Comparison of ENCODE assay signal across 8 cellular contexts in the genomic region with DNA sequence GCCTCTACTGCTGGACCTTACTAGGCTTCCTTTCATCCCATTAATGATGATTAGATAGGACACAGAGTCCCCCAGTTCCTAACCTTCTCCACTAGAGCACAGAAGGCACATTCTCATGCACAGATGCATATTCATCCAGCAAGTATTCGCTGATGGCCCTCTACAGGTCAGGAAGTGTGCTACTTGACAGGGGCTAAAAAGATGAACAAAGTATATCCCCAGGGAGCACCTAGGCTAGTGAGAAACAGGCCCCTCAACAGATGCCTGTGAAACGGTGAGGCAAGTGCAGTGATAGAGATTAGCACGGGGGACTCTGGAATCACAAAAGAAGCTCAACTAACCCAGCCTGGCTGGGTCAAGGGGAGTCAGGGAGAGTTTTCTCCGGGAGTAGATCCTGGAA.
A peak's percentile ranks its signal among the peaks of the same experiment; 100 is the strongest.
DNase-seq lines count a peak whose midpoint lies in the region; ATAC-seq, FAIRE-seq and TF ChIP-seq lines count a peak whose summit lies in the region.

No MANE protein-coding gene starts in this region.

- H3K27ac ChIP-seq in HepG2 (ENCODE audit: extremely low read length, insufficient read depth, low read length): no peak overlapping the region

- POLR2A ChIA-PET in HepG2 (lab: Yijun Ruan, JAX): no interaction called here

- H3K4me1 ChIP-seq in HepG2 (ENCODE audit: insufficient read depth, low read length) (peaks cover 33% of the 10 kb centered on the region), mucosa of descending colon (ENCODE audit: low read depth) (peaks cover 11% of the 10 kb centered on the region)

- no peaks in the 10 kb centered on the region for H3K36me3 ChIP-seq in HepG2 (replicated peaks in 1 of 2; ENCODE audit: control insufficient read depth in 1 of 2, insufficient read depth in 2 of 2, low read length in 2 of 2)
- no peaks in the 10 kb centered on the region for H3K36me3 ChIP-seq in mucosa of descending colon (ENCODE audit: low read depth)

- no peaks in the 10 kb centered on the region for H3K9me3 ChIP-seq in HepG2 (ENCODE audit: low read length)
- H3K9me3 ChIP-seq in mucosa of descending colon: no peaks in the 10 kb centered on the region

- FAIRE-seq in HepG2 (lab: Jason Lieb, UNC): peak; percentile 77

- TF ChIP-seq EP300 in HepG2 (IDR thresholded peaks at IDR 0.05; ENCODE audit: low read depth in 2 of 2, low read length in 2 of 2) (no peak), HepG2 (CRISPR knock-in tag; IDR thresholded peaks at IDR 0.05; ENCODE audit: borderline replicate concordance) (no peak)

- in situ Hi-C loops in HepG2 (cut with HindIII; ENCODE audit: extremely low pct_ligation_motif_present, low pct_unique_long_range_greater_than_20kb): no loop called here

- H4K20me1 ChIP-seq in HepG2 (ENCODE audit: insufficient read depth, low read length): no peaks in the 10 kb centered on the region

- BruUV-seq in HepG2 (replicated peaks; lab: Mats Ljungman, UMichigan): no TSS peak

- peaks cover 0 to 4% of the 10 kb centered on the region in 2 experiments; a peak in 2 of 5 replicates for H3K27me3 ChIP-seq in HepG2 (ENCODE audit: control insufficient read depth in 1 of 2, insufficient read depth in 2 of 2, low read length in 2 of 2)

- intact Hi-C loops in HepG2 (cut with micrococcal nuclease; ENCODE audit: unreplicated experiment): loop anchor here (1.0 to 5.0 kb wide), 3 partner anchors 25 to 105 kb away; no protein-coding TSS in a partner anchor
- intact Hi-C loops in mucosa of descending colon (cut with DNase I, micrococcal nuclease): no loop called here

- CTCF ChIA-PET in HepG2 (lab: Yijun Ruan, JAX; ENCODE audit: low intra/inter-chr PET ratio, low total read pairs): interaction anchor here (0.6 kb wide), 1 partner anchor 105 kb away, joined by 3 read pairs; no protein-coding TSS in a partner anchor

- peak; percentile 62 for ATAC-seq in HG02642 (IDR thresholded peaks at IDR 0.05; ENCODE audit: poor library complexity, unreplicated experiment)
- peak; percentile 99 for ATAC-seq in HepG2
- no peak for ATAC-seq in mucosa of descending colon

- H3K9ac ChIP-seq in HepG2 (ENCODE audit: insufficient read depth, low read depth, low read length): no peak overlapping the region

- TF ChIP-seq POLR2A in HepG2 (IDR thresholded peaks at IDR 0.05; ENCODE audit: insufficient read depth in 1 of 2, low read depth in 2 of 2, low read length in 2 of 2): no peak

- H3K79me2 ChIP-seq in HepG2 (ENCODE audit: insufficient read depth, low read length): no peaks in the 10 kb centered on the region

- WGBS in HepG2 (ENCODE audit: low lambda C conversion rate): 8% methylated on average over 4 of the region's 4 CpGs

- H2AFZ ChIP-seq in HepG2 (ENCODE audit: low read length): no peak overlapping the region

- H3K4me2 ChIP-seq in HepG2 (ENCODE audit: low read depth, low read length): no peak overlapping the region

- H3K4me3 ChIP-seq in HepG2 (replicated peaks in 1 of 3; ENCODE audit: insufficient read depth in 1 of 3, low read depth in 2 of 3, low read length in 3 of 3) (no peak overlapping the region), mucosa of descending colon (no peak overlapping the region)

- TF ChIP-seq CTCF in HepG2 (CRISPR knock-in tag; IDR thresholded peaks at IDR 0.05): peak; percentile 72
- TF ChIP-seq CTCF in mucosa of descending colon (IDR thresholded peaks at IDR 0.05): no peak

- peak; percentile 33 for DNase-seq in EL
- peak; percentile 0 for DNase-seq in SIG-M5 (lab: John Stamatoyannopoulos, UW)
- peak; percentile 82 for DNase-seq in HepG2 (ENCODE audit: low spot score)
- DNase-seq in NCI-H774 (lab: John Stamatoyannopoulos, UW): no peak
- no peak for DNase-seq in mucosa of descending colon
- DNase-seq in NCI-H128 (lab: John Stamatoyannopoulos, UW; ENCODE audit: unreplicated experiment): no peak
- DNase-seq in retina: no peak

- peak; percentile 43; the same call in 1 of the 2 replicates for TF ChIP-seq RAD21 in HepG2 (CRISPR knock-in tag; IDR thresholded peaks at IDR 0.05)

TF ChIP-seq in HepG2, 621 proteins besides CTCF, POLR2A, EP300 and RAD21 (continues in another document):
- 0 out of 2 replicates have a peak, but pooled peaks have one; percentile 25 for TF ChIP-seq ELF1 (CRISPR knock-in tag; IDR thresholded peaks at IDR 0.05)
- 0 out of 2 replicates have a peak, but pooled peaks have one; percentile 14 for TF ChIP-seq MIER3 (CRISPR knock-in tag; IDR thresholded peaks at IDR 0.05; ENCODE audit: borderline replicate concordance)
- no peak for TF ChIP-seq ZNF326 (CRISPR knock-in tag; IDR thresholded peaks at IDR 0.05; ENCODE audit: borderline replicate concordance)
- no peak for TF ChIP-seq SNRNP70 (IDR thresholded peaks at IDR 0.05; ENCODE audit: low read depth, low read length)
- peak; percentile 52 for TF ChIP-seq XRCC5 (optimal IDR thresholded peaks at IDR 0.05; ENCODE audit: low read length)
- 0 out of 2 replicates have a peak, but pooled peaks have one; percentile 24 for TF ChIP-seq HMG20A (CRISPR knock-in tag; IDR thresholded peaks at IDR 0.05; ENCODE audit: borderline replicate concordance)
- TF ChIP-seq, protein P1, sequence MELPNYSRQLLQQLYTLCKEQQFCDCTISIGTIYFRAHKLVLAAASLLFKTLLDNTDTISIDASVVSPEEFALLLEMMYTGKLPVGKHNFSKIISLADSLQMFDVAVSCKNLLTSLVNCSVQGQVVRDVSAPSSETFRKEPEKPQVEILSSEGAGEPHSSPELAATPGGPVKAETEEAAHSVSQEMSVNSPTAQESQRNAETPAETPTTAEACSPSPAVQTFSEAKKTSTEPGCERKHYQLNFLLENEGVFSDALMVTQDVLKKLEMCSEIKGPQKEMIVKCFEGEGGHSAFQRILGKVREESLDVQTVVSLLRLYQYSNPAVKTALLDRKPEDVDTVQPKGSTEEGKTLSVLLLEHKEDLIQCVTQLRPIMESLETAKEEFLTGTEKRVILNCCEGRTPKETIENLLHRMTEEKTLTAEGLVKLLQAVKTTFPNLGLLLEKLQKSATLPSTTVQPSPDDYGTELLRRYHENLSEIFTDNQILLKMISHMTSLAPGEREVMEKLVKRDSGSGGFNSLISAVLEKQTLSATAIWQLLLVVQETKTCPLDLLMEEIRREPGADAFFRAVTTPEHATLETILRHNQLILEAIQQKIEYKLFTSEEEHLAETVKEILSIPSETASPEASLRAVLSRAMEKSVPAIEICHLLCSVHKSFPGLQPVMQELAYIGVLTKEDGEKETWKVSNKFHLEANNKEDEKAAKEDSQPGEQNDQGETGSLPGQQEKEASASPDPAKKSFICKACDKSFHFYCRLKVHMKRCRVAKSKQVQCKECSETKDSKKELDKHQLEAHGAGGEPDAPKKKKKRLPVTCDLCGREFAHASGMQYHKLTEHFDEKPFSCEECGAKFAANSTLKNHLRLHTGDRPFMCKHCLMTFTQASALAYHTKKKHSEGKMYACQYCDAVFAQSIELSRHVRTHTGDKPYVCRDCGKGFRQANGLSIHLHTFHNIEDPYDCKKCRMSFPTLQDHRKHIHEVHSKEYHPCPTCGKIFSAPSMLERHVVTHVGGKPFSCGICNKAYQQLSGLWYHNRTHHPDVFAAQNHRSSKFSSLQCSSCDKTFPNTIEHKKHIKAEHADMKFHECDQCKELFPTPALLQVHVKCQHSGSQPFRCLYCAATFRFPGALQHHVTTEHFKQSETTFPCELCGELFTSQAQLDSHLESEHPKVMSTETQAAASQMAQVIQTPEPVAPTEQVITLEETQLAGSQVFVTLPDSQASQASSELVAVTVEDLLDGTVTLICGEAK (IDR thresholded peaks at IDR 0.05): no peak
- TF ChIP-seq, protein P1 (CRISPR knock-in tag; IDR thresholded peaks at IDR 0.05): no peak

Comparison
In these comparisons a context has a peak if more than half of its experiments do, and no peak if none do; other contexts are left out.
1. DNase-seq: peak in EL (single experiment), SIG-M5 (single experiment) and HepG2 (single experiment); none in NCI-H774 (single experiment), mucosa of descending colon (0 of 3), NCI-H128 (single experiment) and retina (single experiment).